Comparison of ENCODE assay signal across 8 cellular contexts in genomic region chr12:55073043-55074022, GRCh38. TPM values are rescaled to one million over a fixed set of nuclear protein-coding genes. Genes with fewer than 3 reads are reported as not detected.
DNase-seq lines count a peak whose midpoint lies in the region; ATAC-seq and TF ChIP-seq lines count a peak whose summit lies in the region.

No MANE protein-coding gene starts in this region.

- no peak overlapping the region for H3K9ac ChIP-seq in KMS-11

- peaks cover 31% of the 10 kb centered on the region for H3K27me3 Mint-ChIP-seq in activated T-helper 2 cell treated with anti-CD3 and anti-CD28 coated beads, Interferon-gamma antibody, Interleukin-2, Interleukin-4, amounts not matched to agents 10 μg/mL and 5 μg/mL and 100 μg/mL, durations not matched to agents 14 hours and 24 hours and 36 hours (ENCODE audit: low read depth)

- H3K9me3 ChIP-seq in thyroid gland = no peaks in the 10 kb centered on the region

- DNase-seq in AG08396 (ENCODE audit: low spot score) = peak; percentile 55
- peak; percentile 60 to 65 for DNase-seq in SHP77 (lab: John Stamatoyannopoulos, UW)
- DNase-seq in activated T-helper 2 cell treated with anti-CD3 and anti-CD28 coated beads, Interferon-gamma antibody, Interleukin-2, Interleukin-4, amounts not matched to agents 10 μg/mL and 5 μg/mL and 100 μg/mL, durations not matched to agents 14 hours and 24 hours and 36 hours (ENCODE audit: low spot score) = peak; percentile 60
- DNase-seq in foreskin fibroblast = peak; percentile 31 to 79
- DNase-seq in omental fat pad (ENCODE audit: low spot score) = peak; percentile 70
- DNase-seq in thyroid gland = peak; percentile 66 to 76

- no peak overlapping the region for H3K27ac Mint-ChIP-seq in activated T-helper 2 cell treated with anti-CD3 and anti-CD28 coated beads, Interferon-gamma antibody, Interleukin-2, Interleukin-4, amounts not matched to agents 10 μg/mL and 5 μg/mL and 100 μg/mL, durations not matched to agents 14 hours and 24 hours and 36 hours

- WGBS in thyroid gland, 2 donors = 36% methylated on average over 8 of the region's 8 CpGs

- no peak overlapping the region for H3K4me2 ChIP-seq in KMS-11

- no peaks in the 10 kb centered on the region for H3K79me2 ChIP-seq in KMS-11 (ENCODE audit: insufficient read depth, low read depth)

- no peak overlapping the region for H3K4me3 Mint-ChIP-seq in activated T-helper 2 cell treated with anti-CD3 and anti-CD28 coated beads, Interferon-gamma antibody, Interleukin-2, Interleukin-4, amounts not matched to agents 10 μg/mL and 5 μg/mL and 100 μg/mL, durations not matched to agents 14 hours and 24 hours and 36 hours (ENCODE audit: low read depth)

- intact Hi-C loops in activated T-helper 2 cell treated with anti-CD3 and anti-CD28 coated beads, Interferon-gamma antibody, Interleukin-2, Interleukin-4, amounts not matched to agents 10 μg/mL and 5 μg/mL and 100 μg/mL, durations not matched to agents 14 hours and 24 hours and 36 hours (cut with micrococcal nuclease) = loop anchor here (5.0 kb wide), 1 partner anchor 221 kb away; the partner anchor contains the start of gene MUCL1
- intact Hi-C loops in thyroid gland (cut with DNase I) = loop anchor here (5.0 kb wide), 1 partner anchor 81 kb away; no protein-coding TSS in a partner anchor

- H3K36me3 ChIP-seq in KMS-11 (ENCODE audit: insufficient read depth) (no peaks in the 10 kb centered on the region), thyroid gland (no peaks in the 10 kb centered on the region)

- ATAC-seq in GM18519 (IDR thresholded peaks at IDR 0.05; ENCODE audit: low FRiP score, unreplicated experiment) (peak; percentile 44), omental fat pad (ENCODE audit: low FRiP score) (no peak)

- no peaks in the 10 kb centered on the region for H4K20me1 ChIP-seq in KMS-11 (ENCODE audit: insufficient read depth)

- H3K4me1 Mint-ChIP-seq in activated T-helper 2 cell treated with anti-CD3 and anti-CD28 coated beads, Interferon-gamma antibody, Interleukin-2, Interleukin-4, amounts not matched to agents 10 μg/mL and 5 μg/mL and 100 μg/mL, durations not matched to agents 14 hours and 24 hours and 36 hours (ENCODE audit: low read depth) = peaks cover 10% of the 10 kb centered on the region

- no peaks in the 10 kb centered on the region for H3K27me3 ChIP-seq in KMS-11 (ENCODE audit: insufficient read depth, low read depth)
- no peaks in the 10 kb centered on the region for H3K27me3 ChIP-seq in thyroid gland

- no peaks in the 10 kb centered on the region for H3K36me3 Mint-ChIP-seq in activated T-helper 2 cell treated with anti-CD3 and anti-CD28 coated beads, Interferon-gamma antibody, Interleukin-2, Interleukin-4, amounts not matched to agents 10 μg/mL and 5 μg/mL and 100 μg/mL, durations not matched to agents 14 hours and 24 hours and 36 hours (ENCODE audit: low read depth)

- TF ChIP-seq CTCF in KMS-11 (conservative IDR thresholded peaks at IDR 0.05; ENCODE audit: low read depth, low read length) (peak; percentile 99), foreskin fibroblast (IDR thresholded peaks at IDR 0.05; ENCODE audit: low read depth, low read length) (peak; percentile 84), omental fat pad (IDR thresholded peaks at IDR 0.05) (peak in 1 of 3 donors; percentile 35), thyroid gland (IDR thresholded peaks at IDR 0.05) (peak; percentile 53 to 88 (median 74))

- no peak for TF ChIP-seq POLR2A in thyroid gland (IDR thresholded peaks at IDR 0.05)

- no peaks in the 10 kb centered on the region for H3K9me3 Mint-ChIP-seq in activated T-helper 2 cell treated with anti-CD3 and anti-CD28 coated beads, Interferon-gamma antibody, Interleukin-2, Interleukin-4, amounts not matched to agents 10 μg/mL and 5 μg/mL and 100 μg/mL, durations not matched to agents 14 hours and 24 hours and 36 hours

- H3K4me3 ChIP-seq in KMS-11 (IDR thresholded peaks at IDR 0.05; ENCODE audit: insufficient read depth, low read depth, low read length) (no peak overlapping the region), foreskin fibroblast (ENCODE audit: low read depth in 1 of 2, low read length in 2 of 2) (no peak overlapping the region), thyroid gland (replicated peaks in 1 of 3) (no peak overlapping the region)

- H3K4me1 ChIP-seq in KMS-11 (ENCODE audit: low read depth, poor library complexity, severe bottlenecking) (no peaks in the 10 kb centered on the region), thyroid gland (no peaks in the 10 kb centered on the region)

- H2AFZ ChIP-seq in KMS-11 (ENCODE audit: low read depth) = no peak overlapping the region

- H3K27ac ChIP-seq in KMS-11 = no peak overlapping the region
- no peak overlapping the region for H3K27ac ChIP-seq in thyroid gland

RNA-seq across cellular contexts. Expression of gene OR9K2, which starts 52.9 kb away (rescaled TPM):
- total RNA-seq in activated T-helper 2 cell treated with anti-CD3 and anti-CD28 coated beads, Interferon-gamma antibody, Interleukin-2, Interleukin-4, amounts not matched to agents 10 μg/mL and 5 μg/mL and 100 μg/mL, durations not matched to agents 14 hours and 24 hours and 36 hours = not detected in 2 replicates
- total RNA-seq in omental fat pad (not detected), thyroid gland (not detected)

RNA-seq across cellular contexts. Expression of gene NEUROD4, which starts 53.6 kb away (rescaled TPM):
- not detected in 2 replicates for total RNA-seq in activated T-helper 2 cell treated with anti-CD3 and anti-CD28 coated beads, Interferon-gamma antibody, Interleukin-2, Interleukin-4, amounts not matched to agents 10 μg/mL and 5 μg/mL and 100 μg/mL, durations not matched to agents 14 hours and 24 hours and 36 hours
- total RNA-seq in omental fat pad = not detected
- not detected for total RNA-seq in thyroid gland
